ENCODE assay signal across 8 cellular contexts in the genomic region with DNA sequence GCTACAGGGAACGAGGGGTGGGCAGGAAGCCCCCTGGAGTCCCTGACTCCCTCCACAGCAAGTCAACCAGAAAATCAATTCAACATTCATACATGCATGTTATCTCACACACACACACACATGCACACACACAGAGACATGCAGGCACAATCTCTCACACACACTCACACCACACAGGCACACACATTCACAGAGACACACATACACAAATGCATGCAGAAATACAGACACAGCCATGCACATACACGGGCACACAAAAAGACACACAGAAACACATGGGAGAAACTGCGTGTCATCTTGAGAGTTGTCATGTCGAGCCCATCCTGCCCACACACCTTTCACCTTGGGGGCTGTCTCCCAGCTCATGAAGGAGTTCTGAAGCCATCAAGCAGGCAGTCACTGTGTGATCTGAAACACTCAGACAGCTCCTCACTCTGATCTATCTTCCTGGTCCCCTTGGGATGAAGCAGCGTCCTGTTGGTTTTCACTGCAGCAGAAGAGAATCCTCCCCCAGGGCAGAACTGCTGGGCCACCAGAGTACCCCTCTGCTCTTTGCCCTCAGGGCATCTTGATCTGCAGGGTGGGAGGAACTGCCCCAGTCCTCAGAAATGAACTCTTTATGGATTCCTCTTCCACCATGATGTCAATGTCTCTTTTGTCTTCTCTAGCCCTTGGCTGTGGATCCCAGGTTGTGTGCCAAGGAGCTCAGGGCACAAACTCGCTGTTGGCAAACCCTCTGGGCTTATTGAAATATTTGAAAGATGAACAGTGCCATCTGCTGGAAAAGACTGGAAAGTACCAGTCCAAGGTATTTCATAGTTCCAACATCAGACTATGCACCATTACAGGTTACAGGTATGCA. TPM values are rescaled to one million over a fixed set of nuclear protein-coding genes. Genes with fewer than 3 reads are reported as not detected.
A peak's percentile ranks its signal among the peaks of the same experiment; 100 is the strongest.
DNase-seq lines count a peak whose midpoint lies in the region; ATAC-seq, FAIRE-seq and TF ChIP-seq lines count a peak whose summit lies in the region.

No MANE protein-coding gene starts in this region.

- TF ChIP-seq POLR2A in H1 (IDR thresholded peaks at IDR 0.05; ENCODE audit: control extremely low read depth in 1 of 2, low read depth in 2 of 2, low read length in 2 of 2) (no peak), upper lobe of left lung (IDR thresholded peaks at IDR 0.05) (no peak)

- H3K27ac ChIP-seq in H1 (ENCODE audit: low read depth, low read length) (no peak overlapping the region), upper lobe of left lung (no peak overlapping the region)

- H3K18ac ChIP-seq in H1 (ENCODE audit: extremely low read depth, low read length): no peak overlapping the region

- CTCF ChIA-PET in activated CD4-positive, alpha-beta T cell treated with anti-CD3 and anti-CD28 coated beads, Interleukin-2, amount 10 ng/mL, durations not matched to agents 7 days and 5 days (lab: Charles Lee): interaction anchor here (0.5 to 1.8 kb wide), 11 partner anchors 9 to 370 kb away, joined by 3 to 8 read pairs (median 5); a partner anchor contains a TSS
- CTCF ChIA-PET in H1 (lab: Charles Lee; ENCODE audit: partially characterized antibody): interaction anchor here (0.7 to 2.3 kb wide), 36 partner anchors 8 to 378 kb away, joined by 3 to 15 read pairs (median 4); a partner anchor contains a TSS

- H3K27me3 ChIP-seq in H1 (replicated peaks in 1 of 4; ENCODE audit: control insufficient read depth in 3 of 4, extremely low read depth in 1 of 4, insufficient read depth in 3 of 4, low read length in 3 of 4) (peaks cover 36 to 60% (median 46%) of the 10 kb centered on the region in 4 experiments), upper lobe of left lung (peaks cover 0 to 15% (median 6%) of the 10 kb centered on the region in 4 donors)

- peak; percentile 68 for ATAC-seq in HG02840 (IDR thresholded peaks at IDR 0.05; ENCODE audit: low FRiP score, unreplicated experiment)
- ATAC-seq in upper lobe of left lung (ENCODE audit: low FRiP score in 2 of 2): peak; percentile 53 to 83

- no peaks in the 10 kb centered on the region for H3K79me2 ChIP-seq in H1 (ENCODE audit: control insufficient read depth in 1 of 2, insufficient read depth in 2 of 2, low read length in 2 of 2)

- H3K23me2 ChIP-seq in H1 (ENCODE audit: low read depth, low read length): no peaks in the 10 kb centered on the region; the same call in 1 of the 2 replicates

- H2BK15ac ChIP-seq in H1 (ENCODE audit: low read length): no peak overlapping the region

- H2BK120ac ChIP-seq in H1 (replicated peaks; ENCODE audit: low read depth, low read length): no peak overlapping the region

- H3K36me3 ChIP-seq in H1 (ENCODE audit: control insufficient read depth in 2 of 4, insufficient read depth in 4 of 4, low read length in 3 of 4) (no peaks in the 10 kb centered on the region), upper lobe of left lung (no peaks in the 10 kb centered on the region)

- H3K4me1 ChIP-seq in H1 (replicated peaks in 1 of 4; ENCODE audit: control insufficient read depth in 3 of 4, insufficient read depth in 4 of 4, low read length in 3 of 4) (no peaks in the 10 kb centered on the region), upper lobe of left lung (peaks cover 0 to 12% (median 6%) of the 10 kb centered on the region in 4 donors)

- H2BK12ac ChIP-seq in H1 (ENCODE audit: low read depth, low read length): no peak overlapping the region

- H2AFZ ChIP-seq in H1 (ENCODE audit: low read length): no peak overlapping the region

- H3K9me3 ChIP-seq in H1 (ENCODE audit: insufficient read depth in 2 of 2, low read depth in 1 of 2, low read length in 1 of 2) (no peaks in the 10 kb centered on the region), upper lobe of left lung (no peaks in the 10 kb centered on the region)

- 0 out of 2 replicates have a peak overlapping the region, but pooled peaks have one; percentile 82 for H2AK5ac ChIP-seq in H1 (ENCODE audit: low read depth, low read length)

- H3K14ac ChIP-seq in H1 (ENCODE audit: insufficient read length): no peak overlapping the region

- no peak overlapping the region for H2BK20ac ChIP-seq in H1 (ENCODE audit: low read length)

- no peak overlapping the region for H3K4me3 Mint-ChIP-seq in activated CD4-positive, alpha-beta T cell treated with anti-CD3 and anti-CD28 coated beads, Interleukin-2, amount 10 ng/mL, durations not matched to agents 7 days and 5 days

- H3K36me3 Mint-ChIP-seq in activated CD4-positive, alpha-beta T cell treated with anti-CD3 and anti-CD28 coated beads, Interleukin-2, amount 10 ng/mL, durations not matched to agents 7 days and 5 days (ENCODE audit: low read depth): no peaks in the 10 kb centered on the region

- H4K8ac ChIP-seq in H1 (ENCODE audit: extremely low read depth, insufficient read depth, low read length): no peak overlapping the region

- peaks cover 73% of the 10 kb centered on the region for H3K27me3 Mint-ChIP-seq in activated CD4-positive, alpha-beta T cell treated with anti-CD3 and anti-CD28 coated beads, Interleukin-2, amount 10 ng/mL, durations not matched to agents 7 days and 5 days

- H3K9me3 Mint-ChIP-seq in activated CD4-positive, alpha-beta T cell treated with anti-CD3 and anti-CD28 coated beads, Interleukin-2, amount 10 ng/mL, durations not matched to agents 7 days and 5 days: no peaks in the 10 kb centered on the region

- no peak overlapping the region for H3K4me2 ChIP-seq in H1 (ENCODE audit: insufficient read depth in 1 of 2, low read depth in 2 of 2, low read length in 2 of 2)

- peak overlapping the region in 1 of 4 experiments; percentile 28; a peak in 1 of 7 replicates for H3K9ac ChIP-seq in H1 (replicated peaks in 1 of 4; ENCODE audit: extremely low read depth in 1 of 4, low read depth in 3 of 4, low read length in 3 of 4)

- H3K79me1 ChIP-seq in H1 (ENCODE audit: low read depth, low read length): no peaks in the 10 kb centered on the region

- no peak overlapping the region for H3K56ac ChIP-seq in H1 (replicated peaks; ENCODE audit: insufficient read length, low read depth, low read length)

- no peak overlapping the region for H2BK5ac ChIP-seq in H1 (ENCODE audit: low read depth, low read length)

- FAIRE-seq in H1 (lab: Jason Lieb, UNC): no peak

- WGBS in H1 (ENCODE audit: extremely low coverage in 1 of 2, insufficient coverage in 1 of 2, insufficient read length in 1 of 2, insufficient replicate concordance in 2 of 2, low coverage in 1 of 2, low lambda C conversion rate in 2 of 2, missing lambda C conversion rate in 1 of 2), 2 experiments: 42% methylated on average over 6 of the region's 6 CpGs; no CpG with 5 or more reads in 1 of the 2 experiments
- WGBS in upper lobe of left lung, 2 donors: 32 to 36% methylated on average over 5 to 6 of the region's 6 CpGs

- H4K20me1 ChIP-seq in H1 (replicated peaks in 1 of 2; ENCODE audit: control insufficient read depth in 1 of 2, insufficient read depth in 2 of 2, low read length in 2 of 2): peaks cover 0 to 4% of the 10 kb centered on the region in 2 experiments

- DNase-seq in NCI-H82 (lab: John Stamatoyannopoulos, UW) (peak; percentile 79), NCI-H82 treated with DMSO at 0.1 percent for 48 hours (lab: John Stamatoyannopoulos, UW; ENCODE audit: unreplicated experiment) (no peak), NCI-H2227 treated with DMSO at 0.1 percent for 48 hours (lab: John Stamatoyannopoulos, UW) (peak; percentile 32), H1 (ENCODE audit: low read depth in 1 of 2, low spot score in 2 of 2) (peak in 1 of 2 experiments; percentile 57), mesenteric fat pad (ENCODE audit: low spot score) (peak; percentile 49), upper lobe of left lung (peak in 1 of 2 donors; percentile 44)
- peak; percentile 71 for DNase-seq in activated CD4-positive, alpha-beta T cell treated with anti-CD3 and anti-CD28 coated beads, Interleukin-2, amount 10 ng/mL, durations not matched to agents 7 days and 5 days

- no peak overlapping the region for H4K91ac ChIP-seq in H1 (replicated peaks; ENCODE audit: insufficient read length, low read length)

- TF ChIP-seq CTCF in H1 (IDR thresholded peaks at IDR 0.05; ENCODE audit: control extremely low read depth in 1 of 3, insufficient read depth in 1 of 3, low read depth in 1 of 3, low read length in 3 of 3): peak in 2 of 3 experiments; percentile 51 to 61; a peak in 3 of 4 replicates
- peak; percentile 66 to 82 (median 74) for TF ChIP-seq CTCF in upper lobe of left lung (IDR thresholded peaks at IDR 0.05)

- peak; percentile 74 to 79 for TF ChIP-seq RAD21 in H1 (IDR thresholded peaks at IDR 0.05 in 1 of 2, conservative IDR thresholded peaks at IDR 0.05 in 1 of 2; ENCODE audit: low read depth in 2 of 2, low read length in 2 of 2)

- H3K4ac ChIP-seq in H1 (replicated peaks; ENCODE audit: insufficient read length, low read depth, low read length): no peak overlapping the region

- TF ChIP-seq EP300 in H1 (IDR thresholded peaks at IDR 0.05; ENCODE audit: borderline replicate concordance in 1 of 2, low read depth in 2 of 2, low read length in 2 of 2) (no peak), upper lobe of left lung (IDR thresholded peaks at IDR 0.05) (no peak)

- peaks cover 25% of the 10 kb centered on the region for H3K4me1 Mint-ChIP-seq in activated CD4-positive, alpha-beta T cell treated with anti-CD3 and anti-CD28 coated beads, Interleukin-2, amount 10 ng/mL, durations not matched to agents 7 days and 5 days

- POLR2A ChIA-PET in activated CD4-positive, alpha-beta T cell treated with anti-CD3 and anti-CD28 coated beads, Interleukin-2, amount 10 ng/mL, durations not matched to agents 7 days and 5 days (lab: Charles Lee): interaction anchor here (0.7 kb wide), 1 partner anchor 36 kb away, joined by 3 read pairs; no protein-coding TSS in a partner anchor
- POLR2A ChIA-PET in H1 (lab: Charles Lee; ENCODE audit: partially characterized antibody): no interaction called here

- no peak overlapping the region for H3K27ac Mint-ChIP-seq in activated CD4-positive, alpha-beta T cell treated with anti-CD3 and anti-CD28 coated beads, Interleukin-2, amount 10 ng/mL, durations not matched to agents 7 days and 5 days

- H4K5ac ChIP-seq in H1 (ENCODE audit: insufficient read length, low read depth, low read length): no peak overlapping the region

- peak overlapping the region; percentile 97 for H3K23ac ChIP-seq in H1 (ENCODE audit: insufficient read length)

- no peak overlapping the region for H3K4me3 ChIP-seq in H1 (ENCODE audit: extremely low read depth in 1 of 4, insufficient read depth in 2 of 4, low read depth in 3 of 4, low read length in 4 of 4)
- H3K4me3 ChIP-seq in upper lobe of left lung: no peak overlapping the region

RNA-seq across cellular contexts. Expression of a gene that starts 8.8 kb away (rescaled TPM):
- total RNA-seq in activated CD4-positive, alpha-beta T cell treated with anti-CD3 and anti-CD28 coated beads, Interleukin-2, amount 10 ng/mL, durations not matched to agents 7 days and 5 days: not detected
- not detected in 2 replicates for total RNA-seq in H1 (2021; fragmentation: NEBNext Ultra II Directional; extraction: Animal tissue kit (Norgen Biotek cat#: 25700))
- polyA plus RNA-seq in H1 (2011; rRNA removed): not detected in 2 replicates
- polyA plus RNA-seq in H1 (2011; cell fraction: cytosol; rRNA removed): not detected
- not detected for polyA plus RNA-seq in H1 (2011; cell fraction: nucleus; rRNA removed)
- not detected in 4 replicates for polyA plus RNA-seq in H1 (2012, experiment 1 of 2)
- polyA plus RNA-seq in H1 (2012, experiment 2 of 2): not detected
- not detected for polyA plus RNA-seq in H1 (2013, experiment 1 of 2)
- not detected for polyA plus RNA-seq in H1 (2013, experiment 2 of 2)
- polyA minus RNA-seq in H1 (2011; rRNA and poly(A)+ RNA removed): not detected in 2 replicates
- polyA minus RNA-seq in H1 (2011; cell fraction: cytosol; rRNA and poly(A)+ RNA removed): not detected
- polyA minus RNA-seq in H1 (2011; cell fraction: nucleus; rRNA and poly(A)+ RNA removed): not detected
- not detected for total RNA-seq in mesenteric fat pad
- total RNA-seq in upper lobe of left lung: not detected

RNA-seq across cellular contexts. Expression of a gene that starts 52.4 kb away (rescaled TPM):
- total RNA-seq in activated CD4-positive, alpha-beta T cell treated with anti-CD3 and anti-CD28 coated beads, Interleukin-2, amount 10 ng/mL, durations not matched to agents 7 days and 5 days: 1 to 10 TPM; 1.0 to 1.1 TPM
- 3.3 and 4.2 TPM in 2 replicates for total RNA-seq in H1 (2021; fragmentation: NEBNext Ultra II Directional; extraction: Animal tissue kit (Norgen Biotek cat#: 25700))
- 1.8 and 1.9 TPM in 2 replicates for polyA plus RNA-seq in H1 (2011; rRNA removed)
- polyA plus RNA-seq in H1 (2011; cell fraction: cytosol; rRNA removed): 2.6 TPM
- polyA plus RNA-seq in H1 (2011; cell fraction: nucleus; rRNA removed): 5.7 TPM
- 2.0 to 3.7 TPM (median 2.8 TPM) in 4 replicates for polyA plus RNA-seq in H1 (2012, experiment 1 of 2)
- polyA plus RNA-seq in H1 (2012, experiment 2 of 2): 0.64 TPM
- 7.5 TPM for polyA plus RNA-seq in H1 (2013, experiment 1 of 2)
- polyA plus RNA-seq in H1 (2013, experiment 2 of 2): 7.0 TPM
- 5.4 and 10.4 TPM in 2 replicates for polyA minus RNA-seq in H1 (2011; rRNA and poly(A)+ RNA removed)
- polyA minus RNA-seq in H1 (2011; cell fraction: cytosol; rRNA and poly(A)+ RNA removed): not detected
- polyA minus RNA-seq in H1 (2011; cell fraction: nucleus; rRNA and poly(A)+ RNA removed): 8.4 TPM
- total RNA-seq in mesenteric fat pad (3.0 TPM), upper lobe of left lung (1 to 10 TPM in 4 of 6 donors, not detected in 2; 2.5 to 7.0 (median 4.9) TPM)

RNA-seq across cellular contexts. Expression of a gene that starts 52.8 kb away (rescaled TPM):
- total RNA-seq in activated CD4-positive, alpha-beta T cell treated with anti-CD3 and anti-CD28 coated beads, Interleukin-2, amount 10 ng/mL, durations not matched to agents 7 days and 5 days: under 1 TPM; 0.55 to 0.67 TPM
- total RNA-seq in H1 (2021; fragmentation: NEBNext Ultra II Directional; extraction: Animal tissue kit (Norgen Biotek cat#: 25700)): 0.42 and 0.60 TPM in 2 replicates
- polyA plus RNA-seq in H1 (2011; rRNA removed): 0.32 and 0.42 TPM in 2 replicates
- polyA plus RNA-seq in H1 (2011; cell fraction: cytosol; rRNA removed): 0.52 TPM
- polyA plus RNA-seq in H1 (2011; cell fraction: nucleus; rRNA removed): 1.1 TPM
- polyA plus RNA-seq in H1 (2012, experiment 1 of 2): 0.43 to 0.70 TPM (median 0.55 TPM) in 4 replicates
- polyA plus RNA-seq in H1 (2012, experiment 2 of 2): 0.04 TPM
- 1.1 TPM for polyA plus RNA-seq in H1 (2013, experiment 1 of 2)
- polyA plus RNA-seq in H1 (2013, experiment 2 of 2): 0.92 TPM
- polyA minus RNA-seq in H1 (2011; rRNA and poly(A)+ RNA removed): 0.24 and 0.60 TPM in 2 replicates
- 0.59 TPM for polyA minus RNA-seq in H1 (2011; cell fraction: cytosol; rRNA and poly(A)+ RNA removed)
- polyA minus RNA-seq in H1 (2011; cell fraction: nucleus; rRNA and poly(A)+ RNA removed): 1.2 TPM
- total RNA-seq in mesenteric fat pad: 0.19 TPM
- total RNA-seq in upper lobe of left lung: 1 to 10 TPM in 3 of 6 donors, under 1 TPM in 3; under 0.01 to 1.6 (median 0.80) TPM
